ENCODE assay signal across 17 cellular contexts in genomic region chr9:826500-827280, GRCh38. TPM values are rescaled to one million over a fixed set of nuclear protein-coding genes. Genes with fewer than 3 reads are reported as not detected.
A peak's percentile ranks its signal among the peaks of the same experiment; 100 is the strongest.
DNase-seq lines count a peak whose midpoint lies in the region; ATAC-seq and TF ChIP-seq lines count a peak whose summit lies in the region.
"Had no signal": no experiment of that assay in that cellular context is flagged by ENCODE, and none has a peak within 500 bp of the region (broad histone marks: within the 10 kb centered on the region; RNA-seq: fewer than 3 reads in every experiment).

No MANE protein-coding gene starts in this region.

- H3K4me3 ChIP-seq in H7 (ENCODE audit: insufficient read depth, low read depth, low read length), result no peak overlapping the region
- H3K4me3 ChIP-seq in testis, result peak overlapping the region in 1 of 2 donors; percentile 29
- H3K4me3 ChIP-seq in ovary, result no peak overlapping the region

- no peak overlapping the region for H3K27ac Mint-ChIP-seq in activated CD4-positive, alpha-beta T cell treated with anti-CD3 and anti-CD28 coated beads, Interleukin-2, amount 10 ng/mL, durations not matched to agents 24 days and 14 days

- TF ChIP-seq POLR2A in testis (IDR thresholded peaks at IDR 0.05) (no peak), ovary (IDR thresholded peaks at IDR 0.05) (no peak)

- ATAC-seq in HG03520 (IDR thresholded peaks at IDR 0.05; ENCODE audit: unreplicated experiment), result no peak

- no peaks in the 10 kb centered on the region for H3K9me3 ChIP-seq in testis
- H3K9me3 ChIP-seq in ovary, result no peaks in the 10 kb centered on the region

- intact Hi-C loops in testis (cut with DNase I; ENCODE audit: low total_unique reads) (no loop called here), ovary (cut with DNase I) (no loop called here)
- intact Hi-C loops in activated CD4-positive, alpha-beta T cell treated with anti-CD3 and anti-CD28 coated beads, Interleukin-2, amount 10 ng/mL, durations not matched to agents 24 days and 14 days (cut with micrococcal nuclease), result no loop called here

- no peaks in the 10 kb centered on the region for H3K36me3 Mint-ChIP-seq in activated CD4-positive, alpha-beta T cell treated with anti-CD3 and anti-CD28 coated beads, Interleukin-2, amount 10 ng/mL, durations not matched to agents 24 days and 14 days (ENCODE audit: low read depth)
- H3K36me3 Mint-ChIP-seq: CD8-positive, alpha-beta memory T cell had no signal

- WGBS in testis, 2 donors, result 39 to 66% methylated on average over 26 of the region's 26 CpGs
- WGBS in ovary, 3 donors, result 53 to 65% (median 62%) methylated on average over 25 to 26 of the region's 26 CpGs

- H3K4me3 Mint-ChIP-seq in activated CD4-positive, alpha-beta T cell treated with anti-CD3 and anti-CD28 coated beads, Interleukin-2, amount 10 ng/mL, durations not matched to agents 24 days and 14 days, result no peak overlapping the region
- H3K4me3 Mint-ChIP-seq: CD8-positive, alpha-beta memory T cell had no signal

- H3K36me3 ChIP-seq in H7 (replicated peaks; ENCODE audit: control insufficient read depth, insufficient read depth, low read length) (no peaks in the 10 kb centered on the region), testis (ENCODE audit: low read depth, missing control alignments) (no peaks in the 10 kb centered on the region), ovary (no peaks in the 10 kb centered on the region)

- H3K27ac ChIP-seq in testis (no peak overlapping the region), ovary (no peak overlapping the region)

- H3K27me3 ChIP-seq in H7 (ENCODE audit: control insufficient read depth, insufficient read depth, low read length), result no peaks in the 10 kb centered on the region
- H3K27me3 ChIP-seq in testis, result no peaks in the 10 kb centered on the region
- no peaks in the 10 kb centered on the region for H3K27me3 ChIP-seq in ovary

- no peak for TF ChIP-seq EP300 in ovary (IDR thresholded peaks at IDR 0.05)

- peak; percentile 78 for DNase-seq in H7
- peak; percentile 13 for DNase-seq in SW480 (ENCODE audit: low spot score)
- DNase-seq in iPS-NIHi11 (ENCODE audit: low spot score), result peak; percentile 65
- peak; percentile 55 for DNase-seq in testis
- no peak for DNase-seq in ovary
- DNase-seq in activated CD4-positive, alpha-beta T cell treated with anti-CD3 and anti-CD28 coated beads, Interleukin-2, amount 10 ng/mL, durations not matched to agents 24 days and 14 days, result no peak
- DNase-seq: ACHN; C1 segment of cervical spinal cord; CD8-positive, alpha-beta memory T cell; KG1; NCI-H1417 treated with DMSO at 0.1 percent for 48 hours; NCI-H187 treated with DMSO at 0.1 percent for 48 hours; NCI-H2227 treated with DMSO at 0.1 percent for 48 hours; NCI-H510A treated with DMSO at 0.1 percent for 48 hours; NCI-H774 had no signal

- H3K4me1 Mint-ChIP-seq in activated CD4-positive, alpha-beta T cell treated with anti-CD3 and anti-CD28 coated beads, Interleukin-2, amount 10 ng/mL, durations not matched to agents 24 days and 14 days, result no peaks in the 10 kb centered on the region
- H3K4me1 Mint-ChIP-seq: CD8-positive, alpha-beta memory T cell had no signal

- H3K27me3 Mint-ChIP-seq in activated CD4-positive, alpha-beta T cell treated with anti-CD3 and anti-CD28 coated beads, Interleukin-2, amount 10 ng/mL, durations not matched to agents 24 days and 14 days, result no peaks in the 10 kb centered on the region

- no peak for TF ChIP-seq CTCF in testis (IDR thresholded peaks at IDR 0.05)
- TF ChIP-seq CTCF in ovary (IDR thresholded peaks at IDR 0.05), result no peak

- H3K4me1 ChIP-seq in testis (no peaks in the 10 kb centered on the region), ovary (ENCODE audit: insufficient read depth) (no peaks in the 10 kb centered on the region)

- no peaks in the 10 kb centered on the region for H3K9me3 Mint-ChIP-seq in activated CD4-positive, alpha-beta T cell treated with anti-CD3 and anti-CD28 coated beads, Interleukin-2, amount 10 ng/mL, durations not matched to agents 24 days and 14 days
- H3K9me3 Mint-ChIP-seq: CD8-positive, alpha-beta memory T cell had no signal

RNA-seq across cellular contexts. Expression of gene DMRT1, which starts 14.8 kb away (rescaled TPM):
- total RNA-seq in H7 (2014; rRNA removed; shearing (Covaris generic)), result 0.21 TPM in 1 of 2 replicates, not detected in the other
- total RNA-seq in testis (100 to 1,000 TPM in 1 of 2 donors, 10 to 100 TPM in 1; 93.4 to 128 TPM), ovary (not detected)
- polyA plus RNA-seq in testis (ENCODE audit: insufficient read depth, low read depth, low replicate concordance) (54.4 TPM), ovary (not detected)
- not detected in 2 replicates for total RNA-seq in activated CD4-positive, alpha-beta T cell treated with anti-CD3 and anti-CD28 coated beads, Interleukin-2, amount 10 ng/mL, durations not matched to agents 24 days and 14 days
- total RNA-seq: CD8-positive, alpha-beta memory T cell; G401 had no signal
- polyA plus RNA-seq: CD8-positive, alpha-beta memory T cell had no signal

Comparison
In these comparisons a context has a peak if more than half of its experiments do, and no peak if none do; other contexts are left out.
1. DNase-seq: peak in H7 (single experiment), SW480 (single experiment), iPS-NIHi11 (single experiment) and testis (single experiment); none in ovary (0 of 5) and activated CD4-positive, alpha-beta T cell treated with anti-CD3 and anti-CD28 coated beads, Interleukin-2, amount 10 ng/mL, durations not matched to agents 24 days and 14 days (single experiment).
2. RNA of gene DMRT1, which starts 14.8 kb away (total RNA-seq): 93.4 to 128 TPM in testis; 0.21 TPM in H7, not detected in ovary and not detected in activated CD4-positive, alpha-beta T cell treated with anti-CD3 and anti-CD28 coated beads, Interleukin-2, amount 10 ng/mL, durations not matched to agents 24 days and 14 days; every median in the first group is over 10 times any median in the second.